17 cellular contexts compared by ENCODE assay signal in genomic region chr13:73844986-73845385, GRCh38.
DNase-seq lines count a peak whose midpoint lies in the region; ATAC-seq and TF ChIP-seq lines count a peak whose summit lies in the region.
"Had no signal": no experiment of that assay in that cellular context is flagged by ENCODE, and none has a peak within 500 bp of the region (broad histone marks: within the 10 kb centered on the region; RNA-seq: fewer than 3 reads in every experiment).

No MANE protein-coding gene starts in this region.

- POLR2A ChIA-PET in CD8-positive, alpha-beta T cell (lab: Charles Lee) = no interaction called here
- POLR2A ChIA-PET in PC-3 (lab: Charles Lee; ENCODE audit: unreplicated experiment) = no interaction called here

- H2AFZ ChIP-seq in PC-3 (ENCODE audit: low read length) = no peak overlapping the region

- no peaks in the 10 kb centered on the region for H3K36me3 ChIP-seq in CD8-positive, alpha-beta T cell (ENCODE audit: insufficient read depth, low read length)
- H3K36me3 ChIP-seq in PC-3 (ENCODE audit: low read depth, low read length) = no peaks in the 10 kb centered on the region

- DNase-seq in CD8-positive, alpha-beta T cell = no peak
- peak; percentile 3 for DNase-seq in PC-3
- DNase-seq in choroid plexus epithelial cell (ENCODE audit: low read depth) = peak; percentile 47
- DNase-seq in myocyte (ENCODE audit: low read depth) = peak; percentile 16
- DNase-seq in activated T-helper 2 cell treated with anti-CD3 and anti-CD28 coated beads, Interferon-gamma antibody, Interleukin-2, Interleukin-4, amounts not matched to agents 10 μg/mL and 5 μg/mL and 100 μg/mL, durations not matched to agents 14 hours and 24 hours and 36 hours (ENCODE audit: low spot score) = no peak
- DNase-seq in activated naive CD8-positive, alpha-beta T cell treated with anti-CD3 and anti-CD28 coated beads for 36 hours = no peak
- no peak for DNase-seq in mucosa of gallbladder (ENCODE audit: low spot score)
- DNase-seq: C1 segment of cervical spinal cord, HFFc6, MM.1S, NCI-H1105 treated with DMSO at 0.1 percent for 48 hours, NCI-H1694 treated with DMSO at 0.1 percent for 48 hours, NCI-H226, NCI-H524 treated with DMSO at 0.1 percent for 48 hours, RPMI8226, SIG-M5 had no signal

- H3K4me2 ChIP-seq in PC-3 (ENCODE audit: low read length) = no peak overlapping the region

- H3K9me2 ChIP-seq in PC-3 (replicated peaks; ENCODE audit: low read length) = no peaks in the 10 kb centered on the region

- H3K9me3 ChIP-seq in CD8-positive, alpha-beta T cell (ENCODE audit: low read length) = no peaks in the 10 kb centered on the region
- no peaks in the 10 kb centered on the region for H3K9me3 ChIP-seq in PC-3 (ENCODE audit: low read length)

- no TSS peak for BruUV-seq in PC-3 (replicated peaks; lab: Mats Ljungman, UMichigan)

- CTCF ChIA-PET in CD8-positive, alpha-beta T cell (lab: Charles Lee) = interaction anchor here (1.0 to 1.4 kb wide), 2 partner anchors 9 to 442 kb away, joined by 3 read pairs; no protein-coding TSS in a partner anchor
- CTCF ChIA-PET in PC-3 (lab: Charles Lee) = no interaction called here

- no peaks in the 10 kb centered on the region for H3K9me3 Mint-ChIP-seq in CD8-positive, alpha-beta T cell
- H3K9me3 Mint-ChIP-seq in activated T-helper 2 cell treated with anti-CD3 and anti-CD28 coated beads, Interferon-gamma antibody, Interleukin-2, Interleukin-4, amounts not matched to agents 10 μg/mL and 5 μg/mL and 100 μg/mL, durations not matched to agents 14 hours and 24 hours and 36 hours = no peaks in the 10 kb centered on the region
- no peaks in the 10 kb centered on the region for H3K9me3 Mint-ChIP-seq in activated naive CD8-positive, alpha-beta T cell treated with anti-CD3 and anti-CD28 coated beads for 36 hours
- H3K9me3 Mint-ChIP-seq: HFFc6 had no signal

- H3K27me3 Mint-ChIP-seq in CD8-positive, alpha-beta T cell (ENCODE audit: low read depth) = no peaks in the 10 kb centered on the region
- H3K27me3 Mint-ChIP-seq in activated T-helper 2 cell treated with anti-CD3 and anti-CD28 coated beads, Interferon-gamma antibody, Interleukin-2, Interleukin-4, amounts not matched to agents 10 μg/mL and 5 μg/mL and 100 μg/mL, durations not matched to agents 14 hours and 24 hours and 36 hours (ENCODE audit: low read depth) = no peaks in the 10 kb centered on the region
- no peaks in the 10 kb centered on the region for H3K27me3 Mint-ChIP-seq in activated naive CD8-positive, alpha-beta T cell treated with anti-CD3 and anti-CD28 coated beads for 36 hours

- H3K9ac ChIP-seq in PC-3 (ENCODE audit: low read length) = no peak overlapping the region

- H4K20me1 ChIP-seq in PC-3 (ENCODE audit: low read length) = no peaks in the 10 kb centered on the region

- H3K4me1 Mint-ChIP-seq in CD8-positive, alpha-beta T cell (ENCODE audit: low read depth) = peaks cover 61% of the 10 kb centered on the region
- H3K4me1 Mint-ChIP-seq in activated T-helper 2 cell treated with anti-CD3 and anti-CD28 coated beads, Interferon-gamma antibody, Interleukin-2, Interleukin-4, amounts not matched to agents 10 μg/mL and 5 μg/mL and 100 μg/mL, durations not matched to agents 14 hours and 24 hours and 36 hours (ENCODE audit: low read depth) = peaks cover 4% of the 10 kb centered on the region
- H3K4me1 Mint-ChIP-seq in activated naive CD8-positive, alpha-beta T cell treated with anti-CD3 and anti-CD28 coated beads for 36 hours = peaks cover 31% of the 10 kb centered on the region

- no peak overlapping the region for H3K4me3 Mint-ChIP-seq in CD8-positive, alpha-beta T cell
- no peak overlapping the region for H3K4me3 Mint-ChIP-seq in activated T-helper 2 cell treated with anti-CD3 and anti-CD28 coated beads, Interferon-gamma antibody, Interleukin-2, Interleukin-4, amounts not matched to agents 10 μg/mL and 5 μg/mL and 100 μg/mL, durations not matched to agents 14 hours and 24 hours and 36 hours (ENCODE audit: low read depth)
- no peak overlapping the region for H3K4me3 Mint-ChIP-seq in activated naive CD8-positive, alpha-beta T cell treated with anti-CD3 and anti-CD28 coated beads for 36 hours
- H3K4me3 Mint-ChIP-seq: HFFc6 had no signal

- no peaks in the 10 kb centered on the region for H3K79me2 ChIP-seq in PC-3 (ENCODE audit: low read length)

- H3K36me3 Mint-ChIP-seq in CD8-positive, alpha-beta T cell = peaks cover 44% of the 10 kb centered on the region
- peaks cover 11% of the 10 kb centered on the region for H3K36me3 Mint-ChIP-seq in activated T-helper 2 cell treated with anti-CD3 and anti-CD28 coated beads, Interferon-gamma antibody, Interleukin-2, Interleukin-4, amounts not matched to agents 10 μg/mL and 5 μg/mL and 100 μg/mL, durations not matched to agents 14 hours and 24 hours and 36 hours (ENCODE audit: low read depth)
- H3K36me3 Mint-ChIP-seq in activated naive CD8-positive, alpha-beta T cell treated with anti-CD3 and anti-CD28 coated beads for 36 hours = peaks cover 15% of the 10 kb centered on the region

- no peak overlapping the region for H3K4me3 ChIP-seq in CD8-positive, alpha-beta T cell (ENCODE audit: low read depth, low read length)
- H3K4me3 ChIP-seq in PC-3 (ENCODE audit: low read length) = no peak overlapping the region
- H3K4me3 ChIP-seq in choroid plexus epithelial cell (ENCODE audit: low read depth, low read length) = no peak overlapping the region

- peaks cover 4% of the 10 kb centered on the region for H3K4me1 ChIP-seq in CD8-positive, alpha-beta T cell (ENCODE audit: insufficient read depth, low read length)
- H3K4me1 ChIP-seq in PC-3 (ENCODE audit: insufficient read depth, low read length) = peaks cover 27% of the 10 kb centered on the region

- H3K27ac Mint-ChIP-seq in CD8-positive, alpha-beta T cell = peak overlapping the region; percentile 3
- H3K27ac Mint-ChIP-seq in activated T-helper 2 cell treated with anti-CD3 and anti-CD28 coated beads, Interferon-gamma antibody, Interleukin-2, Interleukin-4, amounts not matched to agents 10 μg/mL and 5 μg/mL and 100 μg/mL, durations not matched to agents 14 hours and 24 hours and 36 hours = no peak overlapping the region
- H3K27ac Mint-ChIP-seq in activated naive CD8-positive, alpha-beta T cell treated with anti-CD3 and anti-CD28 coated beads for 36 hours = no peak overlapping the region
- H3K27ac Mint-ChIP-seq: HFFc6 had no signal

- no peaks in the 10 kb centered on the region for H3K27me3 ChIP-seq in CD8-positive, alpha-beta T cell (ENCODE audit: insufficient read depth, low read length)
- H3K27me3 ChIP-seq in PC-3 (ENCODE audit: low read length) = no peaks in the 10 kb centered on the region

- no peak for ATAC-seq in CD8-positive, alpha-beta T cell
- ATAC-seq in PC-3 (peak; percentile 29; the same call in 1 of the 2 replicates), GM18861 (IDR thresholded peaks at IDR 0.05; ENCODE audit: unreplicated experiment) (no peak)

- no peaks in the 10 kb centered on the region for H3F3A ChIP-seq in PC-3 (ENCODE audit: low read length, unreplicated experiment)

- intact Hi-C loops in CD8-positive, alpha-beta T cell (cut with DNase I, micrococcal nuclease) = loop anchor here in 1 of 2 experiments (5.0 kb wide), 1 partner anchor 98 kb away; no protein-coding TSS in a partner anchor
- intact Hi-C loops in PC-3 (cut with micrococcal nuclease) = no loop called here
- intact Hi-C loops in activated T-helper 2 cell treated with anti-CD3 and anti-CD28 coated beads, Interferon-gamma antibody, Interleukin-2, Interleukin-4, amounts not matched to agents 10 μg/mL and 5 μg/mL and 100 μg/mL, durations not matched to agents 14 hours and 24 hours and 36 hours (cut with micrococcal nuclease) = no loop called here

- H3K27ac ChIP-seq in CD8-positive, alpha-beta T cell (ENCODE audit: low read depth, low read length) = no peak overlapping the region
- no peak overlapping the region for H3K27ac ChIP-seq in PC-3 (ENCODE audit: low read length)

- no peak for TF ChIP-seq CTCF in CD8-positive, alpha-beta T cell (IDR thresholded peaks at IDR 0.05)
- TF ChIP-seq CTCF in PC-3 (conservative IDR thresholded peaks at IDR 0.05; ENCODE audit: low read depth, low read length) (no peak), choroid plexus epithelial cell (conservative IDR thresholded peaks at IDR 0.05; ENCODE audit: low read depth, low read length) (no peak)

Comparison
In these comparisons a context has a peak if more than half of its experiments do, and no peak if none do; other contexts are left out.
1. DNase-seq: peak in PC-3 (single experiment), choroid plexus epithelial cell (single experiment) and myocyte (single experiment); none in CD8-positive, alpha-beta T cell (0 of 7), activated T-helper 2 cell treated with anti-CD3 and anti-CD28 coated beads, Interferon-gamma antibody, Interleukin-2, Interleukin-4, amounts not matched to agents 10 μg/mL and 5 μg/mL and 100 μg/mL, durations not matched to agents 14 hours and 24 hours and 36 hours (single experiment), activated naive CD8-positive, alpha-beta T cell treated with anti-CD3 and anti-CD28 coated beads for 36 hours (single experiment) and mucosa of gallbladder (single experiment).